Comparison of ENCODE assay signal across 16 cellular contexts in the genomic region with DNA sequence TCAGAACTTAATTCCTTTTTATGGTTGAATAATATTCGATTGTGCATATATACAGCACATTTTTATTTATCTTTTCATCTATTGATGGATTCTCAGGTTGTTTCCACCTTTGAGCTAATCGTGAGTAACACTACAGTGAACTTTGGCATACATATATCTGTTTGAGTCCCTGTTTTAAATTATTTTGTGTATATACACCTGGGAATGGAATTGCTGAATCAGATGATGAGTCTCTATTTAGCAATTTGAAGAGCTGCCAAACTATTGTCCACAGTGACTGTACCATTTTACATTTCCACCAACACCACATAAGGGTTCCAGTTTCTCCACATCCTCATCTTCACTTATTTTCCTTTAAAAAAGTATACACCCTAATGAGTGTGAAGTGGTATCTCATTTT.
"Had no signal": no experiment of that assay in that cellular context is flagged by ENCODE, and none has a peak within 500 bp of the region (broad histone marks: within the 10 kb centered on the region; RNA-seq: fewer than 3 reads in every experiment).

No MANE protein-coding gene starts in this region.

- H3K4me2 ChIP-seq: neural progenitor cell had no signal

- H3K36me3 ChIP-seq: cardiac muscle cell, esophagus muscularis mucosa, gastrocnemius medialis, heart left ventricle, lower lobe of right lung, neural progenitor cell, ovary, sigmoid colon, upper lobe of right lung had no signal

- H3K27ac ChIP-seq: cardiac muscle cell, esophagus muscularis mucosa, gastrocnemius medialis, heart left ventricle, lower lobe of right lung, neural progenitor cell, ovary, sigmoid colon, testis, upper lobe of right lung had no signal

- H3K4me3 ChIP-seq: cardiac muscle cell, esophagus muscularis mucosa, gastrocnemius medialis, heart left ventricle, lower lobe of right lung, neural progenitor cell, ovary, sigmoid colon, testis, upper lobe of right lung had no signal

- DNase-seq: activated naive CD4-positive, alpha-beta T cell; anterior cingulate cortex; gastrocnemius medialis; heart left ventricle; immature natural killer cell; left cardiac atrium; lower lobe of right lung; ovary; sigmoid colon; stimulated activated CD4-positive, alpha-beta T cell treated with anti-CD3 and anti-CD28 coated beads, Interleukin-1b, Interleukin-23, amount 100 ng/mL, for 48 hours; stimulated activated naive CD8-positive, alpha-beta T cell treated with anti-CD3 and anti-CD28 coated beads, Interleukin-15, amount 100 ng/mL, for 72 hours; testis; upper lobe of right lung had no signal

- ATAC-seq: gastrocnemius medialis; heart left ventricle; left cardiac atrium; lower lobe of right lung; stimulated activated naive CD8-positive, alpha-beta T cell treated with anti-CD3 and anti-CD28 coated beads, Interleukin-15, amount 100 ng/mL, for 72 hours; upper lobe of right lung had no signal

- H3K9me3 ChIP-seq: esophagus muscularis mucosa, gastrocnemius medialis, lower lobe of right lung, ovary, sigmoid colon, testis, upper lobe of right lung had no signal

- H3K27me3 ChIP-seq: cardiac muscle cell, esophagus muscularis mucosa, gastrocnemius medialis, neural progenitor cell, ovary, sigmoid colon, testis, upper lobe of right lung had no signal

- H3K9ac ChIP-seq: neural progenitor cell had no signal

- H3K4me1 ChIP-seq: esophagus muscularis mucosa, gastrocnemius medialis, heart left ventricle, lower lobe of right lung, neural progenitor cell, sigmoid colon, testis, upper lobe of right lung had no signal

- H2AFZ ChIP-seq: neural progenitor cell had no signal
